In genomic region chrX:153640736-153641574, GRCh38 we compare ENCODE assay signal across 27 cellular contexts. TPM values are rescaled to one million over a fixed set of nuclear protein-coding genes. Genes with fewer than 3 reads are reported as not detected.
A peak's percentile ranks its signal among the peaks of the same experiment; 100 is the strongest.
DNase-seq lines count a peak whose midpoint lies in the region; ATAC-seq and TF ChIP-seq lines count a peak whose summit lies in the region.
"Had no signal": no experiment of that assay in that cellular context is flagged by ENCODE, and none has a peak within 500 bp of the region (broad histone marks: within the 10 kb centered on the region; RNA-seq: fewer than 3 reads in every experiment).

No MANE protein-coding gene starts in this region.

- H3K27me3 ChIP-seq in OCI-LY3 (ENCODE audit: low read depth, low read length) (peaks cover 4% of the 10 kb centered on the region; the same call in 1 of the 2 replicates), hepatocyte (peaks cover 4% of the 10 kb centered on the region), upper lobe of left lung (peaks cover 0 to 42% (median 5%) of the 10 kb centered on the region in 4 donors)

- H2AFZ ChIP-seq in OCI-LY3 (ENCODE audit: low read depth, low read length) (peak overlapping the region; percentile 65; the same call in 1 of the 2 replicates), hepatocyte (no peak overlapping the region)

- H3K4me3 ChIP-seq in OCI-LY3 (ENCODE audit: low read length) (no peak overlapping the region), hepatocyte (no peak overlapping the region), upper lobe of left lung (no peak overlapping the region)
- H3K4me3 ChIP-seq: gastrocnemius medialis, prostate gland had no signal

- no peak for ATAC-seq in sciatic nerve
- ATAC-seq in upper lobe of left lung (ENCODE audit: low FRiP score in 2 of 2): no peak
- ATAC-seq: esophagus mucosa; gastrocnemius medialis; left colon; stimulated activated naive CD8-positive, alpha-beta T cell treated with anti-CD3 and anti-CD28 coated beads, Interleukin-15, Interleukin-2, amounts not matched to agents 100 U/mL and 50 U/mL, for 24 hours; T-cell had no signal

- H3K9me3 ChIP-seq in OCI-LY3 (ENCODE audit: insufficient read depth, low read length) (no peaks in the 10 kb centered on the region), hepatocyte (ENCODE audit: low read depth) (no peaks in the 10 kb centered on the region), upper lobe of left lung (peaks cover 0 to 3% (median 0%) of the 10 kb centered on the region in 4 donors)
- H3K9me3 ChIP-seq: gastrocnemius medialis, prostate gland, tibial nerve had no signal

- H3K4me2 ChIP-seq in OCI-LY3 (ENCODE audit: low read length) (peak overlapping the region; percentile 22; the same call in 1 of the 2 replicates), hepatocyte (no peak overlapping the region)

- 74% methylated on average over 26 of the region's 26 CpGs for WGBS in hepatocyte (ENCODE audit: low lambda C conversion rate, missing lambda C conversion rate)
- WGBS in upper lobe of left lung, 2 donors: 63 to 80% methylated on average over 2 to 26 of the region's 26 CpGs

- in situ Hi-C loops in GM13976 (cut with MboI; ENCODE audit: low sequenced_read_pairs, unreplicated experiment): no loop called here

- H3K79me2 ChIP-seq in OCI-LY3 (ENCODE audit: low read length) (no peaks in the 10 kb centered on the region), hepatocyte (no peaks in the 10 kb centered on the region)

- TF ChIP-seq POLR2A in upper lobe of left lung (IDR thresholded peaks at IDR 0.05): no peak

- no peak overlapping the region for H3K9ac ChIP-seq in OCI-LY3 (ENCODE audit: low read length)

- no peak overlapping the region for H3K27ac ChIP-seq in OCI-LY3 (ENCODE audit: low read length)
- H3K27ac ChIP-seq in hepatocyte: no peak overlapping the region
- no peak overlapping the region for H3K27ac ChIP-seq in upper lobe of left lung
- H3K27ac ChIP-seq: 22Rv1, gastrocnemius medialis, prostate gland, tibial nerve had no signal

- DNase-seq in DMS53 (lab: John Stamatoyannopoulos, UW) (peak; percentile 24), DMS53 treated with DMSO at 0.1 percent for 48 hours (lab: John Stamatoyannopoulos, UW; ENCODE audit: unreplicated experiment) (no peak), hepatocyte (ENCODE audit: low spot score) (peak; percentile 7), sciatic nerve (ENCODE audit: low spot score) (peak; percentile 47), upper lobe of left lung (no peak), NCI-H510A (lab: John Stamatoyannopoulos, UW) (no peak), GM13976 (ENCODE audit: low spot score) (no peak)
- DNase-seq: activated CD4-positive, alpha-beta T cell treated with anti-CD3 and anti-CD28 coated beads, Interleukin-2, amount 50 U/mL, for 48 hours; activated naive CD4-positive, alpha-beta T cell treated with anti-CD3 and anti-CD28 coated beads, Interleukin-2, amount 50 U/mL, for 16 hours; AML-193; COR-L47; effector CD8-positive, alpha-beta T cell; gastrocnemius medialis; left colon; NCI-H2107; NCI-H69; SHP77; stimulated activated CD4-positive, alpha-beta T cell treated with anti-CD3 and anti-CD28 coated beads, Interleukin-2, amount 100 ng/mL, for 24 hours; stimulated activated naive CD8-positive, alpha-beta T cell treated with anti-CD3 and anti-CD28 coated beads, Interleukin-15, Interleukin-2, amounts not matched to agents 100 U/mL and 50 U/mL, for 24 hours; T-cell had no signal

- TF ChIP-seq CTCF in OCI-LY3 (IDR thresholded peaks at IDR 0.05; ENCODE audit: low read depth, low read length) (no peak), hepatocyte (IDR thresholded peaks at IDR 0.05; ENCODE audit: poor library complexity) (no peak), upper lobe of left lung (IDR thresholded peaks at IDR 0.05) (no peak), GM13976 (IDR thresholded peaks at IDR 0.05; ENCODE audit: borderline replicate concordance, control extremely low read depth, extremely low read depth, insufficient read depth, missing control alignments) (no peak)

- H4K20me1 ChIP-seq in OCI-LY3 (ENCODE audit: insufficient read depth, low read length) (no peaks in the 10 kb centered on the region), hepatocyte (ENCODE audit: insufficient read depth, poor library complexity, severe bottlenecking) (no peaks in the 10 kb centered on the region)

- peaks cover 15% of the 10 kb centered on the region; the same call in 1 of the 2 replicates for H3K4me1 ChIP-seq in OCI-LY3 (ENCODE audit: low read length)
- H3K4me1 ChIP-seq in hepatocyte (ENCODE audit: insufficient read depth): no peaks in the 10 kb centered on the region
- peaks cover 0 to 34% (median 15%) of the 10 kb centered on the region in 4 donors for H3K4me1 ChIP-seq in upper lobe of left lung
- H3K4me1 ChIP-seq: prostate gland had no signal

- H3K9me2 ChIP-seq in hepatocyte (replicated peaks; ENCODE audit: insufficient read depth): no peaks in the 10 kb centered on the region

- TF ChIP-seq EP300 in upper lobe of left lung (IDR thresholded peaks at IDR 0.05): no peak

- intact Hi-C loops in sciatic nerve (cut with DNase I): no loop called here

- H3K36me3 ChIP-seq in OCI-LY3 (replicated peaks; ENCODE audit: low read depth, low read length) (no peaks in the 10 kb centered on the region), hepatocyte (replicated peaks; ENCODE audit: insufficient read depth, low read depth) (no peaks in the 10 kb centered on the region), upper lobe of left lung (no peaks in the 10 kb centered on the region)
- H3K36me3 ChIP-seq: gastrocnemius medialis, prostate gland, tibial nerve had no signal

RNA-seq across cellular contexts. Expression of gene DUSP9, which starts 6.0 kb away (rescaled TPM):
- total RNA-seq in hepatocyte (86.2 and 87.3 TPM in 2 replicates), sciatic nerve (0.13 TPM), upper lobe of left lung (under 1 TPM in 3 of 6 donors, not detected in 3; 0.14 to 0.44 (median 0.27) TPM)
- 48.2 and 75.5 TPM in 2 replicates for polyA plus RNA-seq in hepatocyte
- total RNA-seq: gastrocnemius medialis, HT1080, left colon, skeletal muscle tissue, tibial nerve had no signal

RNA-seq across cellular contexts. Expression of gene PNCK, which starts 32.7 kb away (rescaled TPM):
- total RNA-seq in hepatocyte: 2.2 and 2.8 TPM in 2 replicates
- 0.28 and 1.9 TPM in 2 replicates for polyA plus RNA-seq in hepatocyte
- total RNA-seq in sciatic nerve: 1.6 TPM
- total RNA-seq in upper lobe of left lung: 1 to 10 TPM in 1 of 6 donors, under 1 TPM in 1, not detected in 4; 0.47 to 5.2 TPM
- total RNA-seq: HT1080, skeletal muscle tissue had no signal

RNA-seq across cellular contexts. Expression of gene CCNQ, which starts 42.0 kb away (rescaled TPM):
- total RNA-seq in hepatocyte: 21.6 and 28.3 TPM in 2 replicates
- 26.7 and 31.3 TPM in 2 replicates for polyA plus RNA-seq in hepatocyte
- total RNA-seq in sciatic nerve: 11.9 TPM
- 10 to 100 TPM; 13.4 to 48.2 (median 24.6) TPM for total RNA-seq in upper lobe of left lung

RNA-seq across cellular contexts. Expression of gene SLC6A8, which starts 46.8 kb away (rescaled TPM):
- 19.5 and 28.4 TPM in 2 replicates for total RNA-seq in hepatocyte
- 32.5 and 36.7 TPM in 2 replicates for polyA plus RNA-seq in hepatocyte
- total RNA-seq in sciatic nerve: 23.2 TPM
- total RNA-seq in upper lobe of left lung: 1 to 10 TPM; 3.9 to 8.1 (median 6.1) TPM

Comparison
In these comparisons a context has a peak if more than half of its experiments do, and no peak if none do; other contexts are left out.
1. DNase-seq: peak in DMS53 (single experiment), hepatocyte (single experiment) and sciatic nerve (single experiment); none in DMS53 treated with DMSO at 0.1 percent for 48 hours (single experiment), upper lobe of left lung (0 of 2), NCI-H510A (single experiment) and GM13976 (single experiment).
2. RNA of gene DUSP9, which starts 6.0 kb away (total RNA-seq): 86.2 to 87.3 TPM in hepatocyte; 0.14 to 0.44 TPM in upper lobe of left lung and 0.13 TPM in sciatic nerve (single experiment); every median in the first group is over 10 times any median in the second.